8 cellular contexts compared by ENCODE assay signal in genomic region chr11:16739326-16739875, GRCh38. TPM values are rescaled to one million over a fixed set of nuclear protein-coding genes. Genes with fewer than 3 reads are reported as not detected.
DNase-seq lines count a peak whose midpoint lies in the region; ATAC-seq and TF ChIP-seq lines count a peak whose summit lies in the region.

No MANE protein-coding gene starts in this region.

- TF ChIP-seq CTCF in thoracic aorta (IDR thresholded peaks at IDR 0.05): no peak

- H3K9ac ChIP-seq in SK-N-MC (ENCODE audit: insufficient read length): peak overlapping the region; percentile 97

- H3K4me3 ChIP-seq in SK-N-MC (peak overlapping the region; percentile 82), iPS-11a (ENCODE audit: low read depth, low read length) (peak overlapping the region; percentile 95), thoracic aorta (peak overlapping the region; percentile 95)

- no peaks in the 10 kb centered on the region for H3K27me3 ChIP-seq in thoracic aorta (replicated peaks; ENCODE audit: insufficient read depth)

- DNase-seq in DMS 273 (lab: John Stamatoyannopoulos, UW; ENCODE audit: unreplicated experiment) (peak; percentile 22), DMS 273 treated with DMSO at 0.1 percent for 48 hours (lab: John Stamatoyannopoulos, UW) (no peak), SK-N-MC (ENCODE audit: low read depth, low spot score) (no peak), thoracic aorta (ENCODE audit: low spot score) (no peak)

- no peaks in the 10 kb centered on the region for H3K9me3 ChIP-seq in SK-N-MC (ENCODE audit: low read depth, low read length)
- H3K9me3 ChIP-seq in thoracic aorta: no peaks in the 10 kb centered on the region

- H3K36me3 ChIP-seq in SK-N-MC (ENCODE audit: insufficient read depth, low read length): peaks cover 44% of the 10 kb centered on the region
- no peaks in the 10 kb centered on the region for H3K36me3 ChIP-seq in thoracic aorta

- ATAC-seq in thoracic aorta (ENCODE audit: insufficient number of reproducible peaks, low FRiP score, low read depth) (no peak), GM18519 (IDR thresholded peaks at IDR 0.05; ENCODE audit: low FRiP score, unreplicated experiment) (no peak), HG03342 (IDR thresholded peaks at IDR 0.05; ENCODE audit: unreplicated experiment) (no peak), HG03565 (IDR thresholded peaks at IDR 0.05; ENCODE audit: unreplicated experiment) (no peak)

- peaks cover 28 to 47% of the 10 kb centered on the region in 2 donors for H3K4me1 ChIP-seq in thoracic aorta (ENCODE audit: control insufficient read depth in 1 of 2, low read depth in 2 of 2)

- H3K27ac ChIP-seq in SK-N-MC (peak overlapping the region; percentile 84), thoracic aorta (peak overlapping the region; percentile 93 to 95)

RNA-seq across cellular contexts. Expression of gene C11orf58, which starts 1.0 kb away (rescaled TPM):
- 100 to 1,000 TPM; 104 to 161 TPM for total RNA-seq in thoracic aorta
